Comparison of ENCODE assay signal across 8 cellular contexts in the genomic region with DNA sequence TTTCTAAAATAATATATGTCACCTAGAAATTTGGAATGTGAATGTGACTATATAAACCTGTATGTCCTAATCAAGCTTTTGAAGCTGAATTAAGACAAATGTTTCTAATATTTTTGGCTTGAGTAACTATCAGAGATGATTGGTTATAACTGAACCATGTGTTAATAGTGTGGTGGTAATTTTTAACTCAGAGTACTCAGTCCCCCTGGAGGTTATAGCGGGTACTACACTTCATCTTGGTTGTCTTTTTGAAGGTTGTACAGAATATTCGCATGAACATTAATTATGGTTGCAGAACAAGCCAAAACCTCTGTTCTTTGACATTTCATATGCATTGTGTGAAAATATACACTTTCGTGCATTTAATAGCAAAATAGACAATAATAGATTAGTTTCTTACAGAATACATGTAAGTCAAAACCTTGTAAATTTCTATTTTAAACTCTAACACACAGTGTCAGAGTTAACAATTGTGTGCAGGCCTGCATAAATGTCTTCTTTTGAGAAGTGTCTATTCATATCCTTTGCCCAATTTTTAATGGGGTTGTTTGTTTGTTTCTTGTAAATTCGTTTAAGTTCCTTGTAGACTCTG.
DNase-seq lines count a peak whose midpoint lies in the region; ATAC-seq and TF ChIP-seq lines count a peak whose summit lies in the region.

No MANE protein-coding gene starts in this region.

- H4K20me1 ChIP-seq in MM.1S (ENCODE audit: insufficient read depth, low read length), result no peaks in the 10 kb centered on the region

- TF ChIP-seq CTCF in MM.1S (IDR thresholded peaks at IDR 0.05; ENCODE audit: low read length), result peak; percentile 85
- peak; percentile 63; the same call in 1 of the 2 replicates for TF ChIP-seq CTCF in WI38 (IDR thresholded peaks at IDR 0.05; ENCODE audit: low read depth, low read length)
- peak; percentile 79 for TF ChIP-seq CTCF in foreskin keratinocyte (conservative IDR thresholded peaks at IDR 0.05)
- TF ChIP-seq CTCF in prostate gland (IDR thresholded peaks at IDR 0.05), result peak; percentile 59 to 77 (median 74)

- no peak overlapping the region for H3K9ac ChIP-seq in MM.1S (ENCODE audit: low read length)

- 49% methylated on average over 4 of the region's 4 CpGs for WGBS in prostate gland

- no peaks in the 10 kb centered on the region for H3K36me3 ChIP-seq in MM.1S (replicated peaks; ENCODE audit: insufficient read depth, low read length)
- H3K36me3 ChIP-seq in prostate gland, result no peaks in the 10 kb centered on the region

- H3K4me1 ChIP-seq in MM.1S (ENCODE audit: low read length), result no peaks in the 10 kb centered on the region
- peaks cover 14% of the 10 kb centered on the region for H3K4me1 ChIP-seq in foreskin keratinocyte
- no peaks in the 10 kb centered on the region for H3K4me1 ChIP-seq in prostate gland (replicated peaks)

- no peaks in the 10 kb centered on the region for H3F3A ChIP-seq in MM.1S (ENCODE audit: insufficient read depth, low read length)

- ATAC-seq in Right ventricle myocardium inferior (peak; percentile 60), GM21723 (IDR thresholded peaks at IDR 0.05; ENCODE audit: unreplicated experiment) (peak; percentile 89), foreskin keratinocyte (peak; percentile 37)

- no peaks in the 10 kb centered on the region for H3K9me2 ChIP-seq in MM.1S (replicated peaks; ENCODE audit: insufficient read depth, low read length)

- H2AFZ ChIP-seq in MM.1S (ENCODE audit: low read length), result no peak overlapping the region

- H3K4me3 ChIP-seq in MM.1S (ENCODE audit: low read length), result no peak overlapping the region
- no peak overlapping the region for H3K4me3 ChIP-seq in WI38 (ENCODE audit: low read depth, low read length)
- no peak overlapping the region for H3K4me3 ChIP-seq in prostate gland

- no peak overlapping the region for H3K4me2 ChIP-seq in MM.1S (ENCODE audit: low read depth, low read length)

- H3K27ac ChIP-seq in MM.1S (ENCODE audit: low read length) (no peak overlapping the region), foreskin keratinocyte (no peak overlapping the region), prostate gland (no peak overlapping the region)

- TF ChIP-seq POLR2A in prostate gland (IDR thresholded peaks at IDR 0.05), result no peak

- no peak for DNase-seq in Right ventricle myocardium inferior (ENCODE audit: missing footprints)
- DNase-seq in cardiac septum (ENCODE audit: low spot score), result no peak
- DNase-seq in MM.1S, result peak; percentile 70
- DNase-seq in foreskin keratinocyte, result peak in 1 of 2 donors; percentile 51
- DNase-seq in prostate gland (ENCODE audit: low spot score), result peak; percentile 39
- DNase-seq in mesenteric fat pad (ENCODE audit: low spot score), result no peak

- no peaks in the 10 kb centered on the region for H3K27me3 ChIP-seq in MM.1S (replicated peaks; ENCODE audit: insufficient read depth, low read length)
- H3K27me3 ChIP-seq in foreskin keratinocyte, result no peaks in the 10 kb centered on the region
- no peaks in the 10 kb centered on the region for H3K27me3 ChIP-seq in prostate gland (replicated peaks; ENCODE audit: insufficient read depth)

- H3K9me3 ChIP-seq in MM.1S (replicated peaks; ENCODE audit: insufficient read depth, low read length) (no peaks in the 10 kb centered on the region), prostate gland (no peaks in the 10 kb centered on the region)

- intact Hi-C loops in Right ventricle myocardium inferior (cut with DNase I), result loop anchor here (2.0 kb wide), 1 partner anchor 148 kb away; no protein-coding TSS in a partner anchor
- intact Hi-C loops in cardiac septum (cut with DNase I), result loop anchor here (5.0 kb wide), 1 partner anchor 168 kb away; the partner anchor contains the start of gene RBM45
- intact Hi-C loops in prostate gland (cut with DNase I), result loop anchor here (5.0 kb wide), 1 partner anchor 148 kb away; no protein-coding TSS in a partner anchor

- no peaks in the 10 kb centered on the region for H3K79me2 ChIP-seq in MM.1S (ENCODE audit: low read length)

Comparison
In these comparisons a context has a peak if more than half of its experiments do, and no peak if none do; other contexts are left out.
1. ATAC-seq: peak in every context shown above with its lines; median percentile 89 in GM21723; 60 in Right ventricle myocardium inferior; 37 in foreskin keratinocyte.
2. DNase-seq: peak in MM.1S (single experiment) and prostate gland (single experiment); none in Right ventricle myocardium inferior (single experiment), cardiac septum (single experiment) and mesenteric fat pad (single experiment).
3. Peak in every context shown above with its lines, with median percentiles within 50 percentile points of each other: CTCF ChIP-seq.